13 cellular contexts compared by ENCODE assay signal in the genomic region with DNA sequence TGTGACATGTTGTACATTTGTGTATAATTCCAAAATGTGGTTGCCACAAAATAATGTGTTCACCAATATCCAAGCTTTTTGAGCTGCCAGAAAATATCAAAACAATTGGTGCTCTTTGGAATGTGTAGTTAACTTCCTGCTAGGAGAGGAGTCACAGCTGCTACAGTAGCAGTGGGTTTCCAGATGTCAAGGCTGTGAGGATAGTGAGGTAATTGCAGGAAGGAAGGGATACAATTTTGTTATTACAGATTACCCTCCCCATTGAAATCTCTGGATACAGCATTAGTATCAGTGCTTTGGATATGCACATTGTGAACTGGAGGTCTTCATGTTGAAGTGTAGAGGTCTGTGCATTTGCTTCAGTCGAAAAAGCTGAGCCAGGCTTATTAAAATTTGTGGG.
DNase-seq lines count a peak whose midpoint lies in the region; ATAC-seq and TF ChIP-seq lines count a peak whose summit lies in the region.
"Had no signal": no experiment of that assay in that cellular context is flagged by ENCODE, and none has a peak within 500 bp of the region (broad histone marks: within the 10 kb centered on the region; RNA-seq: fewer than 3 reads in every experiment).

No MANE protein-coding gene starts in this region.

- ATAC-seq in heart right ventricle (peak in 7 of 8 donors; percentile 59 to 87 (median 78)), right cardiac atrium (no peak), upper lobe of right lung (peak; percentile 23), HG02642 (IDR thresholded peaks at IDR 0.05; ENCODE audit: poor library complexity, unreplicated experiment) (no peak), HG03460 (IDR thresholded peaks at IDR 0.05; ENCODE audit: unreplicated experiment) (no peak)

- 42 to 43% methylated on average over 1 of the region's 1 CpG for WGBS in heart right ventricle, 2 donors
- WGBS in right cardiac atrium: 38% methylated on average over 1 of the region's 1 CpG

- peaks cover 0 to 44% (median 14%) of the 10 kb centered on the region in 9 donors for H3K4me1 ChIP-seq in heart right ventricle
- H3K4me1 ChIP-seq in right cardiac atrium (ENCODE audit: control insufficient read depth, insufficient read depth, low read length): no peaks in the 10 kb centered on the region
- H3K4me1 ChIP-seq in upper lobe of right lung: peaks cover 9% of the 10 kb centered on the region

- H3K27ac ChIP-seq in heart right ventricle (peak overlapping the region in 7 of 10 donors; percentile 1 to 57 (median 36)), right cardiac atrium (ENCODE audit: low read length) (no peak overlapping the region), upper lobe of right lung (no peak overlapping the region)
- H3K27ac ChIP-seq: BLaER1, coronary artery had no signal

- no peaks in the 10 kb centered on the region for H3K27me3 ChIP-seq in heart right ventricle
- no peaks in the 10 kb centered on the region for H3K27me3 ChIP-seq in right cardiac atrium (ENCODE audit: control insufficient read depth, insufficient read depth)
- H3K27me3 ChIP-seq in upper lobe of right lung: no peaks in the 10 kb centered on the region
- H3K27me3 ChIP-seq: BLaER1 had no signal

- DNase-seq in heart right ventricle: no peak
- DNase-seq in right cardiac atrium: no peak
- peak; percentile 95 for DNase-seq in NCI-H69 (lab: John Stamatoyannopoulos, UW)
- peak; percentile 88 for DNase-seq in fibroblast of pulmonary artery (ENCODE audit: low read depth)
- no peak for DNase-seq in upper lobe of right lung
- no peak for DNase-seq in amygdala (lab: John Stamatoyannopoulos, UW)
- DNase-seq: activated CD4-positive, alpha-beta T cell treated with anti-CD3 and anti-CD28 coated beads for 4 hours; hippocampal formation; NCI-H2171 had no signal

- H3K4me3 ChIP-seq in heart right ventricle (no peak overlapping the region), right cardiac atrium (ENCODE audit: low read length) (no peak overlapping the region), fibroblast of pulmonary artery (replicated peaks; ENCODE audit: low read depth, low read length) (no peak overlapping the region), upper lobe of right lung (no peak overlapping the region)
- H3K4me3 ChIP-seq: BLaER1, coronary artery had no signal

- intact Hi-C loops in heart right ventricle (cut with DNase I) (no loop called here), right cardiac atrium (cut with DNase I) (no loop called here), upper lobe of right lung (cut with DNase I) (no loop called here)

- peaks cover 0 to 3% (median 0%) of the 10 kb centered on the region in 9 donors for H3K36me3 ChIP-seq in heart right ventricle
- H3K36me3 ChIP-seq in upper lobe of right lung: no peaks in the 10 kb centered on the region

- TF ChIP-seq CTCF in heart right ventricle (IDR thresholded peaks at IDR 0.05): no peak
- TF ChIP-seq CTCF in fibroblast of pulmonary artery (IDR thresholded peaks at IDR 0.05; ENCODE audit: low read length, missing control alignments): no peak
- TF ChIP-seq CTCF in upper lobe of right lung (IDR thresholded peaks at IDR 0.05): no peak

- H3K9me3 ChIP-seq in heart right ventricle (no peaks in the 10 kb centered on the region), right cardiac atrium (ENCODE audit: control insufficient read depth, low read length) (no peaks in the 10 kb centered on the region), upper lobe of right lung (no peaks in the 10 kb centered on the region)
- H3K9me3 ChIP-seq: BLaER1 had no signal

Comparison
In these comparisons a context has a peak if more than half of its experiments do, and no peak if none do; other contexts are left out.
1. ATAC-seq: peak in heart right ventricle (7 of 8) and upper lobe of right lung (single experiment); none in right cardiac atrium (0 of 2), HG02642 (single experiment) and HG03460 (single experiment).
2. H3K27ac ChIP-seq: peak in heart right ventricle (7 of 10); none in right cardiac atrium (single experiment) and upper lobe of right lung (single experiment).
3. DNase-seq: peak in NCI-H69 (single experiment) and fibroblast of pulmonary artery (single experiment); none in heart right ventricle (0 of 2), right cardiac atrium (0 of 3), upper lobe of right lung (single experiment) and amygdala (0 of 56).